ENCODE assay signal across 24 cellular contexts in genomic region chr1:89898695-89899470, GRCh38.
"Had no signal": no experiment of that assay in that cellular context is flagged by ENCODE, and none has a peak within 500 bp of the region (broad histone marks: within the 10 kb centered on the region; RNA-seq: fewer than 3 reads in every experiment).

No MANE protein-coding gene starts in this region.

- H3K27ac ChIP-seq: epithelial cell of prostate, gastroesophageal sphincter, sigmoid colon, vagina had no signal

- H3K4me1 Mint-ChIP-seq: activated CD8-positive, alpha-beta memory T cell treated with anti-CD3 and anti-CD28 coated beads, Interleukin-2, amount 10 ng/mL, durations not matched to agents 7 days and 5 days had no signal

- H3K36me3 ChIP-seq: gastroesophageal sphincter, sigmoid colon, vagina had no signal

- DNase-seq: activated CD4-positive, alpha-beta T cell treated with anti-CD3 and anti-CD28 coated beads, Interleukin-2, amount 10 ng/mL, durations not matched to agents 7 days and 5 days; activated CD4-positive, CD25-positive, alpha-beta regulatory T cell treated with anti-CD3 and anti-CD28 coated beads, Interleukin-2, amount 50 U/mL, for 72 hours; activated CD8-positive, alpha-beta memory T cell treated with anti-CD3 and anti-CD28 coated beads, Interleukin-2, amount 10 ng/mL, durations not matched to agents 7 days and 5 days; activated CD8-positive, alpha-beta T cell treated with anti-CD3 and anti-CD28 coated beads for 36 hours; activated effector memory CD4-positive, alpha-beta T cell treated with anti-CD3 and anti-CD28 coated beads, Interleukin-2, amount 50 U/mL, for 16 hours; activated naive CD4-positive, alpha-beta T cell treated with anti-CD3 and anti-CD28 coated beads, Interleukin-2, amount 10 ng/mL, durations not matched to agents 7 days and 5 days; activated T-cell treated with anti-CD3 and anti-CD28 coated beads for 4 hours; amygdala; cortex of kidney; endodermal cell; head of caudate nucleus; islet precursor cell; left cardiac atrium; naive thymus-derived CD4-positive, alpha-beta T cell; sigmoid colon; stimulated activated CD4-positive, alpha-beta T cell treated with anti-CD3 and anti-CD28 coated beads, Interleukin-15, amount 100 ng/mL, for 24 hours; stimulated activated naive B cell treated with anti-CD40 and anti-IgM and Interleukin-4, amounts not matched to agents 10 μg/mL and 1 μg/mL and 100 μg/mL, for 72 hours; T1000; trophoblast cell had no signal

- H3K9me3 ChIP-seq: gastroesophageal sphincter, sigmoid colon, vagina had no signal

- H3K27ac Mint-ChIP-seq: activated CD4-positive, alpha-beta T cell treated with anti-CD3 and anti-CD28 coated beads, Interleukin-2, amount 10 ng/mL, durations not matched to agents 7 days and 5 days; activated CD8-positive, alpha-beta memory T cell treated with anti-CD3 and anti-CD28 coated beads, Interleukin-2, amount 10 ng/mL, durations not matched to agents 7 days and 5 days; activated CD8-positive, alpha-beta T cell treated with anti-CD3 and anti-CD28 coated beads for 36 hours; activated naive CD4-positive, alpha-beta T cell treated with anti-CD3 and anti-CD28 coated beads, Interleukin-2, amount 10 ng/mL, durations not matched to agents 7 days and 5 days; endodermal cell; stimulated activated naive B cell treated with anti-CD40 and anti-IgM and Interleukin-4, amounts not matched to agents 10 μg/mL and 1 μg/mL and 100 μg/mL, for 72 hours had no signal

- H3K4me2 ChIP-seq: smooth muscle cell had no signal

- H3K4me3 ChIP-seq: gastroesophageal sphincter, lung, sigmoid colon, smooth muscle cell, vagina had no signal

- H3K9me3 Mint-ChIP-seq: activated CD4-positive, alpha-beta T cell treated with anti-CD3 and anti-CD28 coated beads, Interleukin-2, amount 10 ng/mL, durations not matched to agents 7 days and 5 days; activated CD8-positive, alpha-beta T cell treated with anti-CD3 and anti-CD28 coated beads for 36 hours; activated naive CD4-positive, alpha-beta T cell treated with anti-CD3 and anti-CD28 coated beads, Interleukin-2, amount 10 ng/mL, durations not matched to agents 7 days and 5 days; endodermal cell; naive thymus-derived CD4-positive, alpha-beta T cell; stimulated activated naive B cell treated with anti-CD40 and anti-IgM and Interleukin-4, amounts not matched to agents 10 μg/mL and 1 μg/mL and 100 μg/mL, for 72 hours had no signal

- H3K4me3 Mint-ChIP-seq: activated CD4-positive, alpha-beta T cell treated with anti-CD3 and anti-CD28 coated beads, Interleukin-2, amount 10 ng/mL, durations not matched to agents 7 days and 5 days; activated CD8-positive, alpha-beta memory T cell treated with anti-CD3 and anti-CD28 coated beads, Interleukin-2, amount 10 ng/mL, durations not matched to agents 7 days and 5 days; activated CD8-positive, alpha-beta T cell treated with anti-CD3 and anti-CD28 coated beads for 36 hours; activated naive CD4-positive, alpha-beta T cell treated with anti-CD3 and anti-CD28 coated beads, Interleukin-2, amount 10 ng/mL, durations not matched to agents 7 days and 5 days; endodermal cell; stimulated activated naive B cell treated with anti-CD40 and anti-IgM and Interleukin-4, amounts not matched to agents 10 μg/mL and 1 μg/mL and 100 μg/mL, for 72 hours had no signal

- H3K27me3 ChIP-seq: gastroesophageal sphincter, sigmoid colon, vagina had no signal

- ATAC-seq: activated CD8-positive, alpha-beta memory T cell treated with anti-CD3 and anti-CD28 coated beads, Interleukin-2, amount 10 ng/mL, durations not matched to agents 7 days and 5 days; activated CD8-positive, alpha-beta T cell treated with anti-CD3 and anti-CD28 coated beads for 36 hours; gastroesophageal sphincter; left cardiac atrium; naive thymus-derived CD4-positive, alpha-beta T cell; stimulated activated naive B cell treated with anti-CD40 and anti-IgM and Interleukin-4, amounts not matched to agents 10 μg/mL and 1 μg/mL and 100 μg/mL, for 72 hours had no signal

- H3K27me3 Mint-ChIP-seq: activated CD4-positive, alpha-beta T cell treated with anti-CD3 and anti-CD28 coated beads, Interleukin-2, amount 10 ng/mL, durations not matched to agents 7 days and 5 days; activated CD8-positive, alpha-beta memory T cell treated with anti-CD3 and anti-CD28 coated beads, Interleukin-2, amount 10 ng/mL, durations not matched to agents 7 days and 5 days; activated CD8-positive, alpha-beta T cell treated with anti-CD3 and anti-CD28 coated beads for 36 hours; activated naive CD4-positive, alpha-beta T cell treated with anti-CD3 and anti-CD28 coated beads, Interleukin-2, amount 10 ng/mL, durations not matched to agents 7 days and 5 days; naive thymus-derived CD4-positive, alpha-beta T cell; stimulated activated naive B cell treated with anti-CD40 and anti-IgM and Interleukin-4, amounts not matched to agents 10 μg/mL and 1 μg/mL and 100 μg/mL, for 72 hours had no signal
